ENCODE assay signal across 1 cellular context in the genomic region with DNA sequence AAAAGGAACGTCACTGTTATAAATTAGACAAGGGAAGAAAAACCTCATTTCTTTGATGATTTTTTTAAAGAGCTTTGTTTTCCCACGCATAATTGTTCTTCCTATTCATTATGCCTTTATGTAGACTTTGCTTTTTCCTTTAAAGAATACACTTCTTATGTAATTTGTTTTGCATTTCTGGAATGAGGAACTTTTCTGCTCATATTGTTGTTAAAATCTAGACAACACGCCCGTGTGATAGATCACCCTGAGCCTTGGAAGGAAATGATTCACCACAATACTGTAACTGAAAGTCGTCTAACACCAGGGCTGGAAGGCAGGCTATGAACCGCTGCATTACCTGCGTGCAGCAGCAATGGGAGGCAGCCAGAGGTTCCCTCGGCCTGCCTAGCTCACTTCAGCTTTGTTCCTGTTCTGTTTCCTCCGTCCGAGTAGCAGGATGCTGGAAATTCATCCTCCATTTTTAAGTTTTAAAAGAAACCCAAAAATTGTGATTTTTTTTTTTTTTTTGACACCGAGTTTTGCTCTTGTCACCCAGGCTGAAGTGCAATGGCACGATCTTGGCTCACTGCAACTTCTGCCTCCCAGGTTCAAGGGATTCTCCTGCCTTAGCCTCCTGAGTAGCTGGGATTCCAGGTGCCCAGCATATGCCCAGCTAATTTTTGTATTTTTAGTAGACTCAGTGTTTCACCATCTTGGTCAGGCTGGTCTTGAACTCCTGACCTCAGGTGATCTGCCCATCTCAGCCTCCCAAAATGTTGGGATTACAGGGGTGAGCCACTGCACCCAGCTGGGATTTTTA.
A peak's percentile ranks its signal among the peaks of the same experiment; 100 is the strongest.
TF ChIP-seq lines count a peak whose summit lies in the region.

No MANE protein-coding gene starts in this region.

TF ChIP-seq in HepG2, 621 proteins besides CTCF, POLR2A, EP300 and RAD21 (continued from another document and continues in another):
- TF ChIP-seq, protein P1, sequence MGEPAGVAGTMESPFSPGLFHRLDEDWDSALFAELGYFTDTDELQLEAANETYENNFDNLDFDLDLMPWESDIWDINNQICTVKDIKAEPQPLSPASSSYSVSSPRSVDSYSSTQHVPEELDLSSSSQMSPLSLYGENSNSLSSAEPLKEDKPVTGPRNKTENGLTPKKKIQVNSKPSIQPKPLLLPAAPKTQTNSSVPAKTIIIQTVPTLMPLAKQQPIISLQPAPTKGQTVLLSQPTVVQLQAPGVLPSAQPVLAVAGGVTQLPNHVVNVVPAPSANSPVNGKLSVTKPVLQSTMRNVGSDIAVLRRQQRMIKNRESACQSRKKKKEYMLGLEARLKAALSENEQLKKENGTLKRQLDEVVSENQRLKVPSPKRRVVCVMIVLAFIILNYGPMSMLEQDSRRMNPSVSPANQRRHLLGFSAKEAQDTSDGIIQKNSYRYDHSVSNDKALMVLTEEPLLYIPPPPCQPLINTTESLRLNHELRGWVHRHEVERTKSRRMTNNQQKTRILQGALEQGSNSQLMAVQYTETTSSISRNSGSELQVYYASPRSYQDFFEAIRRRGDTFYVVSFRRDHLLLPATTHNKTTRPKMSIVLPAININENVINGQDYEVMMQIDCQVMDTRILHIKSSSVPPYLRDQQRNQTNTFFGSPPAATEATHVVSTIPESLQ (CRISPR knock-in tag; conservative IDR thresholded peaks at IDR 0.05): no peak
- TF ChIP-seq ZNF451 (CRISPR knock-in tag; IDR thresholded peaks at IDR 0.05) (no peak), RELA (CRISPR knock-in tag; IDR thresholded peaks at IDR 0.05) (no peak), FOXP1 (IDR thresholded peaks at IDR 0.05) (no peak), FOXP1 (CRISPR knock-in tag; IDR thresholded peaks at IDR 0.05) (peak; percentile 11; the same call in 1 of the 2 replicates), ZNF660 (CRISPR knock-in tag; IDR thresholded peaks at IDR 0.05; ENCODE audit: borderline replicate concordance, low read depth) (no peak), JUNB (CRISPR knock-in tag; IDR thresholded peaks at IDR 0.05; ENCODE audit: borderline replicate concordance) (0 out of 2 replicates have a peak, but pooled peaks have one; percentile 6), ZNF432 (CRISPR knock-in tag; IDR thresholded peaks at IDR 0.05; ENCODE audit: borderline replicate concordance) (no peak), MBNL3 (CRISPR knock-in tag; conservative IDR thresholded peaks at IDR 0.05) (no peak), ZNF501 (CRISPR knock-in tag; IDR thresholded peaks at IDR 0.05) (0 out of 2 replicates have a peak, but pooled peaks have one; percentile 5), HOXA9 (CRISPR knock-in tag; IDR thresholded peaks at IDR 0.05; ENCODE audit: borderline replicate concordance) (no peak), ZNF282 (IDR thresholded peaks at IDR 0.05; ENCODE audit: partially characterized antibody) (no peak), ZNF253 (CRISPR knock-in tag; IDR thresholded peaks at IDR 0.05; ENCODE audit: borderline replicate concordance) (no peak), ZNF768 (CRISPR knock-in tag; IDR thresholded peaks at IDR 0.05) (no peak), ATF7 (IDR thresholded peaks at IDR 0.05) (no peak), ATF7 (CRISPR knock-in tag; IDR thresholded peaks at IDR 0.05) (no peak), RFX3 (CRISPR knock-in tag; IDR thresholded peaks at IDR 0.05) (no peak; the same call in 1 of the 2 replicates), ZNF570 (CRISPR knock-in tag; IDR thresholded peaks at IDR 0.05; ENCODE audit: borderline replicate concordance) (no peak), GLI4 (CRISPR knock-in tag; IDR thresholded peaks at IDR 0.05; ENCODE audit: borderline replicate concordance) (0 out of 2 replicates have a peak, but pooled peaks have one; percentile 48), ZNF296 (CRISPR knock-in tag; conservative IDR thresholded peaks at IDR 0.05) (no peak), ARID2 (CRISPR knock-in tag; IDR thresholded peaks at IDR 0.05; ENCODE audit: borderline replicate concordance) (peak; percentile 91), ELF4 (CRISPR knock-in tag; IDR thresholded peaks at IDR 0.05; ENCODE audit: borderline replicate concordance) (no peak; the same call in 1 of the 2 replicates), ZC3H13 (CRISPR knock-in tag; IDR thresholded peaks at IDR 0.05) (no peak), KDM2A (CRISPR knock-in tag; IDR thresholded peaks at IDR 0.05; ENCODE audit: borderline replicate concordance, low read depth) (0 out of 2 replicates have a peak, but pooled peaks have one; percentile 56), ZNF354B (CRISPR knock-in tag; IDR thresholded peaks at IDR 0.05) (no peak), JDP2 (CRISPR knock-in tag; IDR thresholded peaks at IDR 0.05; ENCODE audit: borderline replicate concordance) (no peak), SALL2 (CRISPR knock-in tag; IDR thresholded peaks at IDR 0.05) (no peak), ZNF652 (CRISPR knock-in tag; IDR thresholded peaks at IDR 0.05; ENCODE audit: borderline replicate concordance, low read depth) (no peak), ZFAT (CRISPR knock-in tag; conservative IDR thresholded peaks at IDR 0.05) (no peak), PHB2 (IDR thresholded peaks at IDR 0.05; ENCODE audit: partially characterized antibody) (no peak), ZNF879 (CRISPR knock-in tag; IDR thresholded peaks at IDR 0.05) (no peak), ZNF605 (CRISPR knock-in tag; IDR thresholded peaks at IDR 0.05) (0 out of 2 replicates have a peak, but pooled peaks have one; percentile 1), CREB1 (IDR thresholded peaks at IDR 0.05) (no peak), CREB1 (CRISPR knock-in tag; IDR thresholded peaks at IDR 0.05) (peak; percentile 73), ZNF383 (CRISPR knock-in tag; IDR thresholded peaks at IDR 0.05; ENCODE audit: borderline replicate concordance) (no peak), FLYWCH1 (CRISPR knock-in tag; IDR thresholded peaks at IDR 0.05) (no peak), ZNF124 (CRISPR knock-in tag; IDR thresholded peaks at IDR 0.05) (no peak; the same call in 1 of the 2 replicates)
- TF ChIP-seq, protein P2, sequence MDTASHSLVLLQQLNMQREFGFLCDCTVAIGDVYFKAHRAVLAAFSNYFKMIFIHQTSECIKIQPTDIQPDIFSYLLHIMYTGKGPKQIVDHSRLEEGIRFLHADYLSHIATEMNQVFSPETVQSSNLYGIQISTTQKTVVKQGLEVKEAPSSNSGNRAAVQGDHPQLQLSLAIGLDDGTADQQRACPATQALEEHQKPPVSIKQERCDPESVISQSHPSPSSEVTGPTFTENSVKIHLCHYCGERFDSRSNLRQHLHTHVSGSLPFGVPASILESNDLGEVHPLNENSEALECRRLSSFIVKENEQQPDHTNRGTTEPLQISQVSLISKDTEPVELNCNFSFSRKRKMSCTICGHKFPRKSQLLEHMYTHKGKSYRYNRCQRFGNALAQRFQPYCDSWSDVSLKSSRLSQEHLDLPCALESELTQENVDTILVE (CRISPR knock-in tag; IDR thresholded peaks at IDR 0.05): no peak; the same call in none of the 2 replicates
- TF ChIP-seq, protein P3, sequence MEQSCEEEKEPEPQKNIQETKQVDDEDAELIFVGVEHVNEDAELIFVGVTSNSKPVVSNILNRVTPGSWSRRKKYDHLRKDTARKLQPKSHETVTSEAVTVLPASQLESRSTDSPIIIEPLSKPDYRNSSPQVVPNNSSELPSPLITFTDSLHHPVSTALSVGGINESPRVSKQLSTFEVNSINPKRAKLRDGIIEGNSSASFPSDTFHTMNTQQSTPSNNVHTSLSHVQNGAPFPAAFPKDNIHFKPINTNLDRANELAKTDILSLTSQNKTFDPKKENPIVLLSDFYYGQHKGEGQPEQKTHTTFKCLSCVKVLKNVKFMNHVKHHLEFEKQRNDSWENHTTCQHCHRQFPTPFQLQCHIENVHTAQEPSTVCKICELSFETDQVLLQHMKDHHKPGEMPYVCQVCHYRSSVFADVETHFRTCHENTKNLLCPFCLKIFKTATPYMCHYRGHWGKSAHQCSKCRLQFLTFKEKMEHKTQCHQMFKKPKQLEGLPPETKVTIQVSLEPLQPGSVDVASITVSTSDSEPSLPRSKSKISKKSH (CRISPR knock-in tag; IDR thresholded peaks at IDR 0.05; ENCODE audit: borderline replicate concordance): no peak
- TF ChIP-seq, protein P4, sequence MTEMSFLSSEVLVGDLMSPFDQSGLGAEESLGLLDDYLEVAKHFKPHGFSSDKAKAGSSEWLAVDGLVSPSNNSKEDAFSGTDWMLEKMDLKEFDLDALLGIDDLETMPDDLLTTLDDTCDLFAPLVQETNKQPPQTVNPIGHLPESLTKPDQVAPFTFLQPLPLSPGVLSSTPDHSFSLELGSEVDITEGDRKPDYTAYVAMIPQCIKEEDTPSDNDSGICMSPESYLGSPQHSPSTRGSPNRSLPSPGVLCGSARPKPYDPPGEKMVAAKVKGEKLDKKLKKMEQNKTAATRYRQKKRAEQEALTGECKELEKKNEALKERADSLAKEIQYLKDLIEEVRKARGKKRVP (CRISPR knock-in tag; IDR thresholded peaks at IDR 0.05): no peak
- TF ChIP-seq, protein P5, sequence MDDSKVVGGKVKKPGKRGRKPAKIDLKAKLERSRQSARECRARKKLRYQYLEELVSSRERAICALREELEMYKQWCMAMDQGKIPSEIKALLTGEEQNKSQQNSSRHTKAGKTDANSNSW (CRISPR knock-in tag; IDR thresholded peaks at IDR 0.05; ENCODE audit: borderline replicate concordance): no peak
- TF ChIP-seq, protein P6, sequence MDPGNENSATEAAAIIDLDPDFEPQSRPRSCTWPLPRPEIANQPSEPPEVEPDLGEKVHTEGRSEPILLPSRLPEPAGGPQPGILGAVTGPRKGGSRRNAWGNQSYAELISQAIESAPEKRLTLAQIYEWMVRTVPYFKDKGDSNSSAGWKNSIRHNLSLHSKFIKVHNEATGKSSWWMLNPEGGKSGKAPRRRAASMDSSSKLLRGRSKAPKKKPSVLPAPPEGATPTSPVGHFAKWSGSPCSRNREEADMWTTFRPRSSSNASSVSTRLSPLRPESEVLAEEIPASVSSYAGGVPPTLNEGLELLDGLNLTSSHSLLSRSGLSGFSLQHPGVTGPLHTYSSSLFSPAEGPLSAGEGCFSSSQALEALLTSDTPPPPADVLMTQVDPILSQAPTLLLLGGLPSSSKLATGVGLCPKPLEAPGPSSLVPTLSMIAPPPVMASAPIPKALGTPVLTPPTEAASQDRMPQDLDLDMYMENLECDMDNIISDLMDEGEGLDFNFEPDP (CRISPR knock-in tag; conservative IDR thresholded peaks at IDR 0.05): 0 out of 2 replicates have a peak, but pooled peaks have one; percentile 65
- TF ChIP-seq, protein P7, sequence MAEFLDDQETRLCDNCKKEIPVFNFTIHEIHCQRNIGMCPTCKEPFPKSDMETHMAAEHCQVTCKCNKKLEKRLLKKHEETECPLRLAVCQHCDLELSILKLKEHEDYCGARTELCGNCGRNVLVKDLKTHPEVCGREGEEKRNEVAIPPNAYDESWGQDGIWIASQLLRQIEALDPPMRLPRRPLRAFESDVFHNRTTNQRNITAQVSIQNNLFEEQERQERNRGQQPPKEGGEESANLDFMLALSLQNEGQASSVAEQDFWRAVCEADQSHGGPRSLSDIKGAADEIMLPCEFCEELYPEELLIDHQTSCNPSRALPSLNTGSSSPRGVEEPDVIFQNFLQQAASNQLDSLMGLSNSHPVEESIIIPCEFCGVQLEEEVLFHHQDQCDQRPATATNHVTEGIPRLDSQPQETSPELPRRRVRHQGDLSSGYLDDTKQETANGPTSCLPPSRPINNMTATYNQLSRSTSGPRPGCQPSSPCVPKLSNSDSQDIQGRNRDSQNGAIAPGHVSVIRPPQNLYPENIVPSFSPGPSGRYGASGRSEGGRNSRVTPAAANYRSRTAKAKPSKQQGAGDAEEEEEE (CRISPR knock-in tag; IDR thresholded peaks at IDR 0.05; ENCODE audit: borderline replicate concordance): no peak
- TF ChIP-seq, protein P8, sequence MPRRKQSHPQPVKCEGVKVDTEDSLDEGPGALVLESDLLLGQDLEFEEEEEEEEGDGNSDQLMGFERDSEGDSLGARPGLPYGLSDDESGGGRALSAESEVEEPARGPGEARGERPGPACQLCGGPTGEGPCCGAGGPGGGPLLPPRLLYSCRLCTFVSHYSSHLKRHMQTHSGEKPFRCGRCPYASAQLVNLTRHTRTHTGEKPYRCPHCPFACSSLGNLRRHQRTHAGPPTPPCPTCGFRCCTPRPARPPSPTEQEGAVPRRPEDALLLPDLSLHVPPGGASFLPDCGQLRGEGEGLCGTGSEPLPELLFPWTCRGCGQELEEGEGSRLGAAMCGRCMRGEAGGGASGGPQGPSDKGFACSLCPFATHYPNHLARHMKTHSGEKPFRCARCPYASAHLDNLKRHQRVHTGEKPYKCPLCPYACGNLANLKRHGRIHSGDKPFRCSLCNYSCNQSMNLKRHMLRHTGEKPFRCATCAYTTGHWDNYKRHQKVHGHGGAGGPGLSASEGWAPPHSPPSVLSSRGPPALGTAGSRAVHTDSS (CRISPR knock-in tag; conservative IDR thresholded peaks at IDR 0.05): no peak; the same call in 1 of the 2 replicates
- TF ChIP-seq, protein P9, sequence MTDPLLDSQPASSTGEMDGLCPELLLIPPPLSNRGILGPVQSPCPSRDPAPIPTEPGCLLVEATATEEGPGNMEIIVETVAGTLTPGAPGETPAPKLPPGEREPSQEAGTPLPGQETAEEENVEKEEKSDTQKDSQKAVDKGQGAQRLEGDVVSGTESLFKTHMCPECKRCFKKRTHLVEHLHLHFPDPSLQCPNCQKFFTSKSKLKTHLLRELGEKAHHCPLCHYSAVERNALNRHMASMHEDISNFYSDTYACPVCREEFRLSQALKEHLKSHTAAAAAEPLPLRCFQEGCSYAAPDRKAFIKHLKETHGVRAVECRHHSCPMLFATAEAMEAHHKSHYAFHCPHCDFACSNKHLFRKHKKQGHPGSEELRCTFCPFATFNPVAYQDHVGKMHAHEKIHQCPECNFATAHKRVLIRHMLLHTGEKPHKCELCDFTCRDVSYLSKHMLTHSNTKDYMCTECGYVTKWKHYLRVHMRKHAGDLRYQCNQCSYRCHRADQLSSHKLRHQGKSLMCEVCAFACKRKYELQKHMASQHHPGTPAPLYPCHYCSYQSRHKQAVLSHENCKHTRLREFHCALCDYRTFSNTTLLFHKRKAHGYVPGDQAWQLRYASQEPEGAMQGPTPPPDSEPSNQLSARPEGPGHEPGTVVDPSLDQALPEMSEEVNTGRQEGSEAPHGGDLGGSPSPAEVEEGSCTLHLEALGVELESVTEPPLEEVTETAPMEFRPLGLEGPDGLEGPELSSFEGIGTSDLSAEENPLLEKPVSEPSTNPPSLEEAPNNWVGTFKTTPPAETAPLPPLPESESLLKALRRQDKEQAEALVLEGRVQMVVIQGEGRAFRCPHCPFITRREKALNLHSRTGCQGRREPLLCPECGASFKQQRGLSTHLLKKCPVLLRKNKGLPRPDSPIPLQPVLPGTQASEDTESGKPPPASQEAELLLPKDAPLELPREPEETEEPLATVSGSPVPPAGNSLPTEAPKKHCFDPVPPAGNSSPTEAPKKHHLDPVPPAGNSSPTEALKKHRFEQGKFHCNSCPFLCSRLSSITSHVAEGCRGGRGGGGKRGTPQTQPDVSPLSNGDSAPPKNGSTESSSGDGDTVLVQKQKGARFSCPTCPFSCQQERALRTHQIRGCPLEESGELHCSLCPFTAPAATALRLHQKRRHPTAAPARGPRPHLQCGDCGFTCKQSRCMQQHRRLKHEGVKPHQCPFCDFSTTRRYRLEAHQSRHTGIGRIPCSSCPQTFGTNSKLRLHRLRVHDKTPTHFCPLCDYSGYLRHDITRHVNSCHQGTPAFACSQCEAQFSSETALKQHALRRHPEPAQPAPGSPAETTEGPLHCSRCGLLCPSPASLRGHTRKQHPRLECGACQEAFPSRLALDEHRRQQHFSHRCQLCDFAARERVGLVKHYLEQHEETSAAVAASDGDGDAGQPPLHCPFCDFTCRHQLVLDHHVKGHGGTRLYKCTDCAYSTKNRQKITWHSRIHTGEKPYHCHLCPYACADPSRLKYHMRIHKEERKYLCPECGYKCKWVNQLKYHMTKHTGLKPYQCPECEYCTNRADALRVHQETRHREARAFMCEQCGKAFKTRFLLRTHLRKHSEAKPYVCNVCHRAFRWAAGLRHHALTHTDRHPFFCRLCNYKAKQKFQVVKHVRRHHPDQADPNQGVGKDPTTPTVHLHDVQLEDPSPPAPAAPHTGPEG (CRISPR knock-in tag; IDR thresholded peaks at IDR 0.05): 0 out of 2 replicates have a peak, but pooled peaks have one; percentile 29
